ENCODE assay signal across 7 cellular contexts in the genomic region with DNA sequence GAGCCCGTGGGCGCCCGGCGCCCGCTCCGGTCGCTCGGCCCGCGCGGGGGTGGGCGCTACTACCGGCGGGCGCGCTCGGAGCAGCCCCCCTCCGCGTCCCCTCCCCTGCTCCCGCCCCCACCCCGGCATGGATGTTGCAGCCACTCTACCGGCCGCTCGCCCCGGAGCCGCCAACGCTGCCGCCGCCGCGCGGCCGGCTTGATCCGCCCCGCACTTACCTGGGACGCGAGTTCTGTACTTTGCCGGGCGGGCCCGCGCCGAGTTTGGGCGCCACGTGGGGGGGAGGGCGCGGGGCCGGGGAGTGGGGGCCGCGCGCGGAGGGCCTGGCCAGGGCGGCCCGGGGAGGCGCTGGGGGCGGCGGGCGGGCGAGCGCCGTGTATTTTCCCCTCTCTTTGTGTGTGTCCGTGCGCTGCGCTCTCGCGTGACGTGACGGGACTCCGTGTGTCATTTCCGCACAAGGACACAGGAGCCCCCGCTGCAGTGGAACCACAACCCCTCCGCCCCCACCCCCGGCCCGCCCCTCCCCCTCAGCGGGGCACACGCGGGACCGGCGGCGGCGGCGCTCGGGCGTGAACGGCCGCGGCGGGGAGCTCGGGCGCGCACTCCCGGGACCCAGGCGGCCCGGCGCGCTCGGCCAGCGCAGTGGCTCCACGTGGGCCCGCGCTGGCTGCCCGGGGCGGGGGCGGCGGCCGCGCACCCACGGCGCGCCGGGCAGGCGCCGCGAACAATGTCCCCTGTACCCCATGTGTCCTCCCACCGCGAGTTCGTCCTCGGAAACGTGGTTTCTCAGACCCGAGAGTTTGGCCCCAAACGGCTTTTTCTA. TPM values are rescaled to one million over a fixed set of nuclear protein-coding genes. Genes with fewer than 3 reads are reported as not detected.
DNase-seq lines count a peak whose midpoint lies in the region; ATAC-seq and TF ChIP-seq lines count a peak whose summit lies in the region.

A gene (minus strand): TSS at position 644 of the 823 bp plus-strand sequence. CDS start 16,230 bp downstream, outside the sequence.

- peak within 1 kb of the TSS; percentile 77 for H3K4me3 Mint-ChIP-seq in activated naive CD4-positive, alpha-beta T cell treated with anti-CD3 and anti-CD28 coated beads for 36 hours

- H3K9me3 ChIP-seq in OCI-LY1 (ENCODE audit: low read length) (no peaks in the 10 kb centered on the region), ovary (no peaks in the 10 kb centered on the region)

- H3K4me1 Mint-ChIP-seq in activated naive CD4-positive, alpha-beta T cell treated with anti-CD3 and anti-CD28 coated beads for 36 hours (ENCODE audit: low read depth), result peaks cover 16% of the 10 kb centered on the region

- H3K36me3 Mint-ChIP-seq in activated naive CD4-positive, alpha-beta T cell treated with anti-CD3 and anti-CD28 coated beads for 36 hours (ENCODE audit: low read depth), result no peaks in the 10 kb centered on the region

- intact Hi-C loops in activated naive CD4-positive, alpha-beta T cell treated with anti-CD3 and anti-CD28 coated beads for 36 hours (cut with micrococcal nuclease), result loop anchor here (1.0 to 10.0 kb wide), 5 partner anchors 53 to 1180 kb away; a partner anchor contains a TSS
- intact Hi-C loops in Right ventricle myocardium inferior (cut with DNase I), result loop anchor here (1.0 kb wide), 1 partner anchor 87 kb away; a partner anchor contains a TSS
- intact Hi-C loops in ovary (cut with DNase I), result loop anchor here in 1 of 4 donors (10.0 kb wide), 1 partner anchor 90 kb away; a partner anchor contains a TSS

- H3K9me2 ChIP-seq in OCI-LY1 (ENCODE audit: low read depth, low read length), result no peaks in the 10 kb centered on the region

- H3K4me2 ChIP-seq in OCI-LY1 (ENCODE audit: low read length), result peak within 1 kb of the TSS; percentile 95

- H3K4me1 ChIP-seq in OCI-LY1 (ENCODE audit: insufficient read depth, low read length, severe bottlenecking) (peaks cover 64% of the 10 kb centered on the region), ovary (ENCODE audit: insufficient read depth) (no peaks in the 10 kb centered on the region)

- H2AFZ ChIP-seq in OCI-LY1 (ENCODE audit: low read length), result no peak within 1 kb of the TSS

- TF ChIP-seq POLR2A in ovary (IDR thresholded peaks at IDR 0.05), result no peak

- H3K27ac ChIP-seq in OCI-LY1 (ENCODE audit: low read depth, low read length, poor library complexity, severe bottlenecking) (peak within 1 kb of the TSS; percentile 97), ovary (peak within 1 kb of the TSS; percentile 72 to 73)

- peak; percentile 28 for ATAC-seq in GM18867 (IDR thresholded peaks at IDR 0.05; ENCODE audit: unreplicated experiment)
- ATAC-seq in HG02884 (IDR thresholded peaks at IDR 0.05; ENCODE audit: unreplicated experiment), result peak; percentile 19
- ATAC-seq in Right ventricle myocardium inferior, result peak; percentile 35

- TF ChIP-seq CTCF in OCI-LY1 (IDR thresholded peaks at IDR 0.05; ENCODE audit: low read length) (no peak), ovary (IDR thresholded peaks at IDR 0.05) (no peak)

- peak within 1 kb of the TSS; percentile 72 for H3K4me3 ChIP-seq in OCI-LY1 (ENCODE audit: low read depth, low read length, poor library complexity, severe bottlenecking)
- peak within 1 kb of the TSS; percentile 62 for H3K4me3 ChIP-seq in ovary

- peaks cover 13% of the 10 kb centered on the region for H3K36me3 ChIP-seq in OCI-LY1 (ENCODE audit: insufficient read depth, low read length)
- no peaks in the 10 kb centered on the region for H3K36me3 ChIP-seq in ovary

- 0% methylated on average over 6 to 120 of the region's 120 CpGs for WGBS in ovary, 3 donors

- CTCF ChIA-PET in activated naive CD4-positive, alpha-beta T cell treated with anti-CD3 and anti-CD28 coated beads for 36 hours (lab: Charles Lee), result interaction anchor here (1.6 kb wide), 1 partner anchor 87 kb away, joined by 8 read pairs; a partner anchor contains a TSS

- H4K20me1 ChIP-seq in OCI-LY1 (ENCODE audit: insufficient read depth, low read length), result no peaks in the 10 kb centered on the region

- no peaks in the 10 kb centered on the region for H3K27me3 ChIP-seq in OCI-LY1 (ENCODE audit: insufficient read depth, low read length)
- H3K27me3 ChIP-seq in ovary, result no peaks in the 10 kb centered on the region

- H3F3A ChIP-seq in OCI-LY1 (ENCODE audit: insufficient read depth, low read length), result peaks cover 13% of the 10 kb centered on the region

- no peak for TF ChIP-seq EP300 in ovary (IDR thresholded peaks at IDR 0.05)

- H3K9me3 Mint-ChIP-seq in activated naive CD4-positive, alpha-beta T cell treated with anti-CD3 and anti-CD28 coated beads for 36 hours, result no peaks in the 10 kb centered on the region

- DNase-seq in activated naive CD4-positive, alpha-beta T cell treated with anti-CD3 and anti-CD28 coated beads for 36 hours, result peak; percentile 30
- DNase-seq in Right ventricle myocardium inferior (ENCODE audit: missing footprints), result no peak
- DNase-seq in ovary, result peak; percentile 29 to 64 (median 60)
- DNase-seq in epidermal melanocyte (ENCODE audit: insufficient read length, low spot score), result no peak

- peak within 1 kb of the TSS; percentile 66 for H3K27ac Mint-ChIP-seq in activated naive CD4-positive, alpha-beta T cell treated with anti-CD3 and anti-CD28 coated beads for 36 hours

- H3K79me2 ChIP-seq in OCI-LY1 (ENCODE audit: insufficient read depth, low read length), result peaks cover 16% of the 10 kb centered on the region; the same call in 1 of the 2 replicates

- peaks cover 9% of the 10 kb centered on the region for H3K27me3 Mint-ChIP-seq in activated naive CD4-positive, alpha-beta T cell treated with anti-CD3 and anti-CD28 coated beads for 36 hours (ENCODE audit: low read depth)

- H3K9ac ChIP-seq in OCI-LY1 (ENCODE audit: low read length), result peak within 1 kb of the TSS; percentile 100

RNA-seq across cellular contexts. Expression of the gene that starts here (rescaled TPM):
- 1 to 10 TPM; 2.0 to 2.6 TPM for total RNA-seq in activated naive CD4-positive, alpha-beta T cell treated with anti-CD3 and anti-CD28 coated beads for 36 hours
- total RNA-seq in Right ventricle myocardium inferior (1.6 TPM), ovary (1 to 10 TPM in 6 of 7 donors, under 1 TPM in 1; 0.83 to 4.1 (median 3.0) TPM)
- 1 to 10 TPM in 1 of 2 donors, under 1 TPM in 1; 0.61 to 1.0 TPM for polyA plus RNA-seq in ovary

Comparison
In these comparisons a context has a peak if more than half of its experiments do, and no peak if none do; other contexts are left out.
1. DNase-seq: peak in activated naive CD4-positive, alpha-beta T cell treated with anti-CD3 and anti-CD28 coated beads for 36 hours (single experiment) and ovary (5 of 5); none in Right ventricle myocardium inferior (single experiment) and epidermal melanocyte (single experiment).
2. Peak in every context shown above with its lines, with median percentiles within 50 percentile points of each other: ATAC-seq.